In genomic region chr9:136283291-136284235, GRCh38 we compare ENCODE assay signal across 8 cellular contexts. TPM values are rescaled to one million over a fixed set of nuclear protein-coding genes. Genes with fewer than 3 reads are reported as not detected.
A peak's percentile ranks its signal among the peaks of the same experiment; 100 is the strongest.
DNase-seq lines count a peak whose midpoint lies in the region; ATAC-seq and TF ChIP-seq lines count a peak whose summit lies in the region.

No MANE protein-coding gene starts in this region.

- TF ChIP-seq CTCF in AG04450 (IDR thresholded peaks at IDR 0.05; ENCODE audit: low read depth, low read length) (peak; percentile 81), OCI-LY7 (conservative IDR thresholded peaks at IDR 0.05; ENCODE audit: low read length) (peak; percentile 86), fibroblast of mammary gland (conservative IDR thresholded peaks at IDR 0.05; ENCODE audit: control insufficient read depth, insufficient read depth, low read depth, low read length) (peak; percentile 77), nephron (IDR thresholded peaks at IDR 0.05; ENCODE audit: unreplicated experiment in 3 of 3) (peak; percentile 78 to 86 (median 80))

- H3K4me1 Mint-ChIP-seq in activated T-cell treated with anti-CD3 and anti-CD28 coated beads, Interleukin-2, amount 50 U/mL, for 24 hours (ENCODE audit: low read depth), result peaks cover 4% of the 10 kb centered on the region
- no peaks in the 10 kb centered on the region for H3K4me1 Mint-ChIP-seq in nephron
- H3K4me1 Mint-ChIP-seq in stimulated activated effector memory CD8-positive, alpha-beta T cell treated with anti-CD3 and anti-CD28 coated beads, Interleukin-12 subunit alpha, Interleukin-12 subunit beta, amount 100 ng/mL, for 72 hours, result peaks cover 6% of the 10 kb centered on the region

- H3K4me3 ChIP-seq in AG04450 (ENCODE audit: low read depth, low read length) (no peak overlapping the region), OCI-LY7 (ENCODE audit: low read depth, low read length, poor library complexity, severe bottlenecking) (no peak overlapping the region), fibroblast of mammary gland (ENCODE audit: control insufficient read depth, low read depth, low read length) (no peak overlapping the region)

- no peak overlapping the region for H3K27ac Mint-ChIP-seq in activated T-cell treated with anti-CD3 and anti-CD28 coated beads, Interleukin-2, amount 50 U/mL, for 24 hours
- H3K27ac Mint-ChIP-seq in nephron, result no peak overlapping the region
- no peak overlapping the region for H3K27ac Mint-ChIP-seq in stimulated activated effector memory CD8-positive, alpha-beta T cell treated with anti-CD3 and anti-CD28 coated beads, Interleukin-12 subunit alpha, Interleukin-12 subunit beta, amount 100 ng/mL, for 72 hours

- H3K9me3 ChIP-seq in AG04450 (ENCODE audit: control insufficient read depth, insufficient read depth, low read length), result peaks cover 16% of the 10 kb centered on the region
- no peaks in the 10 kb centered on the region for H3K9me3 ChIP-seq in OCI-LY7 (ENCODE audit: low read length)

- no peaks in the 10 kb centered on the region for H3K9me3 Mint-ChIP-seq in activated T-cell treated with anti-CD3 and anti-CD28 coated beads, Interleukin-2, amount 50 U/mL, for 24 hours
- no peaks in the 10 kb centered on the region for H3K9me3 Mint-ChIP-seq in nephron
- H3K9me3 Mint-ChIP-seq in stimulated activated effector memory CD8-positive, alpha-beta T cell treated with anti-CD3 and anti-CD28 coated beads, Interleukin-12 subunit alpha, Interleukin-12 subunit beta, amount 100 ng/mL, for 72 hours, result no peaks in the 10 kb centered on the region

- peak; percentile 69 for ATAC-seq in GM18867 (IDR thresholded peaks at IDR 0.05; ENCODE audit: unreplicated experiment)
- ATAC-seq in stimulated activated effector memory CD8-positive, alpha-beta T cell treated with anti-CD3 and anti-CD28 coated beads, Interleukin-12 subunit alpha, Interleukin-12 subunit beta, amount 100 ng/mL, for 72 hours, result peak; percentile 88

- H2AFZ ChIP-seq in OCI-LY7 (ENCODE audit: low read length), result no peak overlapping the region

- no peaks in the 10 kb centered on the region for H3K36me3 ChIP-seq in OCI-LY7 (ENCODE audit: insufficient read depth, low read length)

- no TSS peak for BruUV-seq in OCI-LY7 (replicated peaks; lab: Mats Ljungman, UMichigan)

- H4K20me1 ChIP-seq in OCI-LY7 (ENCODE audit: insufficient read depth, low read length), result no peaks in the 10 kb centered on the region

- CTCF ChIA-PET in AG04450 (lab: Charles Lee) (interaction anchor here (0.5 to 2.6 kb wide), 16 partner anchors 8 to 315 kb away, joined by 3 to 10 read pairs (median 3); no protein-coding TSS in a partner anchor), OCI-LY7 (lab: Charles Lee; ENCODE audit: unreplicated experiment) (no interaction called here)

- H3K79me2 ChIP-seq in OCI-LY7 (ENCODE audit: insufficient read depth, low read depth, low read length), result no peaks in the 10 kb centered on the region

- no peaks in the 10 kb centered on the region for H3K9me2 ChIP-seq in OCI-LY7 (ENCODE audit: insufficient read depth, low read length)

- peak overlapping the region; percentile 44 for H3K4me2 ChIP-seq in OCI-LY7 (ENCODE audit: low read length)

- peaks cover 47% of the 10 kb centered on the region for H3K27me3 ChIP-seq in AG04450 (ENCODE audit: control insufficient read depth, insufficient read depth, low read length)

- H3K4me1 ChIP-seq in OCI-LY7 (ENCODE audit: insufficient read depth, low read length, poor library complexity, severe bottlenecking), result peaks cover 20% of the 10 kb centered on the region

- no peak overlapping the region for H3K4me3 Mint-ChIP-seq in activated T-cell treated with anti-CD3 and anti-CD28 coated beads, Interleukin-2, amount 50 U/mL, for 24 hours
- no peak overlapping the region for H3K4me3 Mint-ChIP-seq in nephron
- no peak overlapping the region for H3K4me3 Mint-ChIP-seq in stimulated activated effector memory CD8-positive, alpha-beta T cell treated with anti-CD3 and anti-CD28 coated beads, Interleukin-12 subunit alpha, Interleukin-12 subunit beta, amount 100 ng/mL, for 72 hours

- intact Hi-C loops in OCI-LY7 (cut with micrococcal nuclease; ENCODE audit: unreplicated experiment), result loop anchor here (1.0 to 2.0 kb wide), 2 partner anchors 61 to 113 kb away; no protein-coding TSS in a partner anchor

- POLR2A ChIA-PET in AG04450 (lab: Yijun Ruan, JAX), result interaction anchor here (1.1 kb wide), 1 partner anchor 97 kb away, joined by 3 read pairs; no protein-coding TSS in a partner anchor
- POLR2A ChIA-PET in OCI-LY7 (lab: Charles Lee), result no interaction called here

- DNase-seq in AG04450 (ENCODE audit: low read depth, low spot score) (peak; percentile 20), HT1080 (ENCODE audit: low read depth) (peak; percentile 77), OCI-LY7 (ENCODE audit: low spot score) (peak; percentile 78), fibroblast of mammary gland (ENCODE audit: low read depth) (peak; percentile 56)
- peak; percentile 84 for DNase-seq in activated T-cell treated with anti-CD3 and anti-CD28 coated beads, Interleukin-2, amount 50 U/mL, for 24 hours
- peak; percentile 74 to 86 for DNase-seq in stimulated activated effector memory CD8-positive, alpha-beta T cell treated with anti-CD3 and anti-CD28 coated beads, Interleukin-12 subunit alpha, Interleukin-12 subunit beta, amount 100 ng/mL, for 72 hours (ENCODE audit: low spot score in 2 of 2)

- H3K27ac ChIP-seq in AG04450 (ENCODE audit: low read depth, low read length), result no peak overlapping the region
- H3K27ac ChIP-seq in OCI-LY7 (ENCODE audit: low read depth, low read length, poor library complexity, severe bottlenecking), result no peak overlapping the region

- H3K36me3 Mint-ChIP-seq in activated T-cell treated with anti-CD3 and anti-CD28 coated beads, Interleukin-2, amount 50 U/mL, for 24 hours (ENCODE audit: low read depth), result no peaks in the 10 kb centered on the region
- peaks cover 5% of the 10 kb centered on the region for H3K36me3 Mint-ChIP-seq in nephron (ENCODE audit: low read depth)
- H3K36me3 Mint-ChIP-seq in stimulated activated effector memory CD8-positive, alpha-beta T cell treated with anti-CD3 and anti-CD28 coated beads, Interleukin-12 subunit alpha, Interleukin-12 subunit beta, amount 100 ng/mL, for 72 hours, result no peaks in the 10 kb centered on the region

- peaks cover 8% of the 10 kb centered on the region for H3K27me3 Mint-ChIP-seq in activated T-cell treated with anti-CD3 and anti-CD28 coated beads, Interleukin-2, amount 50 U/mL, for 24 hours
- peaks cover 27% of the 10 kb centered on the region for H3K27me3 Mint-ChIP-seq in nephron (ENCODE audit: low read depth)

RNA-seq across cellular contexts. Expression of gene CCDC187, which starts 20.3 kb away (rescaled TPM):
- not detected in 2 replicates for polyA plus RNA-seq in AG04450 (2011; rRNA removed)
- polyA minus RNA-seq in AG04450 (2011; rRNA and poly(A)+ RNA removed), result not detected in 2 replicates
- under 0.01 and 0.02 TPM in 2 replicates for total RNA-seq in HT1080 (2014; rRNA removed; shearing (Covaris generic))
- not detected in 2 replicates for polyA plus RNA-seq in HT1080 (2015; cell fraction: cytosol; rRNA removed)
- 0.07 TPM in 1 of 2 replicates, not detected in the other for polyA plus RNA-seq in HT1080 (2015; cell fraction: nucleus; rRNA removed)
- total RNA-seq in OCI-LY7 (2014; rRNA removed; shearing (Covaris generic)), result not detected in 2 replicates
- not detected in 2 replicates for total RNA-seq in OCI-LY7 (2022)

RNA-seq across cellular contexts. Expression of gene QSOX2, which starts 38.0 kb away (rescaled TPM):
- 12.8 and 14.7 TPM in 2 replicates for polyA plus RNA-seq in AG04450 (2011; rRNA removed)
- 8.4 and 9.3 TPM in 2 replicates for polyA minus RNA-seq in AG04450 (2011; rRNA and poly(A)+ RNA removed)
- 20.1 and 21.7 TPM in 2 replicates for total RNA-seq in HT1080 (2014; rRNA removed; shearing (Covaris generic))
- 31.6 and 33.4 TPM in 2 replicates for polyA plus RNA-seq in HT1080 (2015; cell fraction: cytosol; rRNA removed)
- polyA plus RNA-seq in HT1080 (2015; cell fraction: nucleus; rRNA removed), result 86.5 and 87.5 TPM in 2 replicates
- total RNA-seq in OCI-LY7 (2014; rRNA removed; shearing (Covaris generic)), result 47.8 and 50.0 TPM in 2 replicates
- total RNA-seq in OCI-LY7 (2022), result 57.5 and 57.9 TPM in 2 replicates

RNA-seq across cellular contexts. Expression of gene GPSM1, which starts 43.8 kb away (rescaled TPM):
- 22.5 and 32.8 TPM in 2 replicates for polyA plus RNA-seq in AG04450 (2011; rRNA removed)
- polyA minus RNA-seq in AG04450 (2011; rRNA and poly(A)+ RNA removed), result 20.8 and 28.2 TPM in 2 replicates
- 19.0 and 23.1 TPM in 2 replicates for total RNA-seq in HT1080 (2014; rRNA removed; shearing (Covaris generic))
- 16.1 and 17.0 TPM in 2 replicates for polyA plus RNA-seq in HT1080 (2015; cell fraction: cytosol; rRNA removed)
- polyA plus RNA-seq in HT1080 (2015; cell fraction: nucleus; rRNA removed), result 37.1 and 37.5 TPM in 2 replicates
- total RNA-seq in OCI-LY7 (2014; rRNA removed; shearing (Covaris generic)), result not detected in 2 replicates
- not detected in 2 replicates for total RNA-seq in OCI-LY7 (2022)

Comparison
In these comparisons a context has a peak if more than half of its experiments do, and no peak if none do; other contexts are left out.
1. DNase-seq: peak in every context shown above with its lines; median percentile 84 in activated T-cell treated with anti-CD3 and anti-CD28 coated beads, Interleukin-2, amount 50 U/mL, for 24 hours; 80 in stimulated activated effector memory CD8-positive, alpha-beta T cell treated with anti-CD3 and anti-CD28 coated beads, Interleukin-12 subunit alpha, Interleukin-12 subunit beta, amount 100 ng/mL, for 72 hours; 78 in OCI-LY7; 77 in HT1080; 56 in fibroblast of mammary gland; 20 in AG04450.
2. RNA of gene GPSM1, which starts 43.8 kb away (total RNA-seq): 19.0 to 23.1 TPM in HT1080; not detected in OCI-LY7; every median in the first group is over 10 times any median in the second.
3. Peak in every context shown above with its lines, with median percentiles within 50 percentile points of each other: CTCF ChIP-seq.